In the genomic region with DNA sequence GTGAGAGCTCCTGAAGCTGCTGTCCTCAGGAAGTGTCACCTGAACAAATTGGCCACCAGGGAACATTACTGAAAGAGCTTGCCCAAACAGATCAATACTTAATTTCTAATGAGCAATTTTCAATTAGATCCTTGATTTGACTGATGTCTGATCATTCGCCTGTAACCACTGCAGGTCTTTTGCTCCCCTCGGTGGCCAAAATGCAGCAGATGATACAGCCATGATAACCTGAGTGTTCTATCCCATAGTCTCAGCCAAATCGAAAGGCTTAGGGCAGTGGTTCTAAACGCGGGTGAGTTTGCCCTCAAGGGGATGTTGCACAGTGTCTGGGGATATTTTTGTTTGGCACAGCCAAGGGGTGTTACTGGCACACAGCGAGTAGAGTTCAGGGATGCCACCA, we compare ENCODE assay signal across 1 cellular context.
TF ChIP-seq lines count a peak whose summit lies in the region.

No MANE protein-coding gene starts in this region.

TF ChIP-seq in HepG2, 621 proteins besides CTCF, POLR2A, EP300 and RAD21:
- TF ChIP-seq STAG1 (CRISPR knock-in tag; IDR thresholded peaks at IDR 0.05) = peak; percentile 36; the same call in 1 of the 2 replicates
- TF ChIP-seq KDM5A (IDR thresholded peaks at IDR 0.05; ENCODE audit: borderline replicate concordance, low read length) = no peak
